In the genomic region with DNA sequence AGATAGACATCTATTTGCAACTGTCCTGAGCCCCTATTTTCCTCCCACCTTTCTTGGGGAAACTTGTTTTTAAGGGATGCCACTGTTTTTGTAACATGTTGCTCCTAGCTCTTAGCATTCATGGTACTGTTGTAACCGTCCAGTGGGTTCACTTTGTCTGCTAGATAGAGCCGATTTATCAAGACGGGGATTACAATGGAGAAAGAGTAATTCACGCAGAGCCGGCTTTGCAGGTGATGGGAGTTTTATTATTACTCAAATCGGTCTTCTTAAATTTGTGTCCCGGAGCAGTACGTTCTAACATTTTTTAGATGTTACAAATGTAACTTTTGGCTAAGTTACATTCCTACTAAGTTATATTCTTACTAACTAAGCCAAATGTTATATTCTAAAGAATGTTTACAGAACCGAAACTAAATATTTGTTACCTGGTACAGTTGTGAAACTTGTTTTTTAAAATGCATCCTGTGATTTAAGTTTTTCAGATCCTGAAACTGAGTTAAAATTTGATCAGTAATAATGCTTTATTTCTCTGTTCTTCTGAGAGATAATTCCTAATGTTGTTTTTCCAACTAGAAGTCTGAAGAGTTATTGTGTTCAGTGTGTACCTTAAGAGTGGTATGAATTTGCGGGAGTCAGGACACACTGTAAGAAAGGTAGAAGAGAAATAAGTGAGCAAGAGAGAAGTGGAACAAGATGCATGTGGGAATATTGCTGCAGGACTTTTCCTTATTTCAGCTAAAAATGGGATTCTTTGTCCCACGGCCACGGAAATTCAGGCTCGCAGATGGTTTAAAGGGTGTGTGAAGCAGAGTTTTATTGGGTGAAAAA, we compare ENCODE assay signal across 8 cellular contexts. TPM values are rescaled to one million over a fixed set of nuclear protein-coding genes. Genes with fewer than 3 reads are reported as not detected.
DNase-seq lines count a peak whose midpoint lies in the region; ATAC-seq and TF ChIP-seq lines count a peak whose summit lies in the region.

No MANE protein-coding gene starts in this region.

- no peak for ATAC-seq in natural killer cell treated with Interleukin-12 subunit alpha and Interleukin-12 subunit beta and Interleukin-15 and Interleukin-18, amount 100 ng/mL, for 72 hours
- ATAC-seq in GM19351 (IDR thresholded peaks at IDR 0.05; ENCODE audit: unreplicated experiment) (no peak), GM21737 (IDR thresholded peaks at IDR 0.05; ENCODE audit: unreplicated experiment) (no peak), GM21423 (IDR thresholded peaks at IDR 0.05; ENCODE audit: unreplicated experiment) (no peak)

- H3K4me1 Mint-ChIP-seq in natural killer cell treated with Interleukin-12 subunit alpha and Interleukin-12 subunit beta and Interleukin-15 and Interleukin-18, amount 100 ng/mL, for 72 hours (ENCODE audit: low read depth in 2 of 2): peaks cover 58 to 82% of the 10 kb centered on the region in 2 donors

- peak overlapping the region; percentile 99 for H3K4me2 ChIP-seq in OCI-LY3 (ENCODE audit: low read length)

- DNase-seq in GM12865 (ENCODE audit: low read depth) (peak; percentile 56), NCI-H1048 (lab: John Stamatoyannopoulos, UW) (no peak)
- no peak for DNase-seq in natural killer cell treated with Interleukin-12 subunit alpha and Interleukin-12 subunit beta and Interleukin-15 and Interleukin-18, amount 100 ng/mL, for 72 hours (ENCODE audit: low spot score)

- H3K36me3 Mint-ChIP-seq in natural killer cell treated with Interleukin-12 subunit alpha and Interleukin-12 subunit beta and Interleukin-15 and Interleukin-18, amount 100 ng/mL, for 72 hours: peaks cover 57% of the 10 kb centered on the region

- H3K79me2 ChIP-seq in OCI-LY3 (ENCODE audit: low read length): peaks cover 25% of the 10 kb centered on the region

- peak overlapping the region; percentile 98 for H3K27ac ChIP-seq in OCI-LY3 (ENCODE audit: low read length)

- H3K36me3 ChIP-seq in OCI-LY3 (replicated peaks; ENCODE audit: low read depth, low read length): peaks cover 32% of the 10 kb centered on the region
- no peaks in the 10 kb centered on the region for H3K36me3 ChIP-seq in endocrine pancreas (ENCODE audit: control insufficient read depth, insufficient read depth, low read length)

- no peaks in the 10 kb centered on the region for H3K27me3 Mint-ChIP-seq in natural killer cell treated with Interleukin-12 subunit alpha and Interleukin-12 subunit beta and Interleukin-15 and Interleukin-18, amount 100 ng/mL, for 72 hours

- H3K9ac ChIP-seq in OCI-LY3 (ENCODE audit: low read length): peak overlapping the region; percentile 99
- H3K9ac ChIP-seq in endocrine pancreas (ENCODE audit: control insufficient read depth, insufficient read depth, low read length): no peak overlapping the region

- H3K27ac Mint-ChIP-seq in natural killer cell treated with Interleukin-12 subunit alpha and Interleukin-12 subunit beta and Interleukin-15 and Interleukin-18, amount 100 ng/mL, for 72 hours: peak overlapping the region; percentile 96 to 97

- H3K4me1 ChIP-seq in OCI-LY3 (ENCODE audit: low read length) (peaks cover 76% of the 10 kb centered on the region), endocrine pancreas (ENCODE audit: control insufficient read depth, insufficient read depth, low read length) (no peaks in the 10 kb centered on the region)

- no peaks in the 10 kb centered on the region for H4K20me1 ChIP-seq in OCI-LY3 (ENCODE audit: insufficient read depth, low read length)

- peak overlapping the region; percentile 83 for H3K4me3 ChIP-seq in GM12865 (ENCODE audit: low read depth, low read length)
- H3K4me3 ChIP-seq in OCI-LY3 (ENCODE audit: low read length): peak overlapping the region; percentile 80
- H3K4me3 ChIP-seq in endocrine pancreas (ENCODE audit: control insufficient read depth, insufficient read depth, low read length): peak overlapping the region; percentile 41

- no peak overlapping the region for H2AFZ ChIP-seq in OCI-LY3 (ENCODE audit: low read depth, low read length)

- TF ChIP-seq CTCF in GM12865 (IDR thresholded peaks at IDR 0.05; ENCODE audit: insufficient read depth, low read depth, low read length, missing control alignments) (no peak), OCI-LY3 (IDR thresholded peaks at IDR 0.05; ENCODE audit: low read depth, low read length) (no peak)

- H3K9me3 Mint-ChIP-seq in natural killer cell treated with Interleukin-12 subunit alpha and Interleukin-12 subunit beta and Interleukin-15 and Interleukin-18, amount 100 ng/mL, for 72 hours: peaks cover 1% of the 10 kb centered on the region

- peak overlapping the region; percentile 100 for H3K4me3 Mint-ChIP-seq in natural killer cell treated with Interleukin-12 subunit alpha and Interleukin-12 subunit beta and Interleukin-15 and Interleukin-18, amount 100 ng/mL, for 72 hours

- H3K9me3 ChIP-seq in OCI-LY3 (ENCODE audit: insufficient read depth, low read length) (peaks cover 4% of the 10 kb centered on the region; the same call in 1 of the 2 replicates), endocrine pancreas (ENCODE audit: control insufficient read depth, low read length) (no peaks in the 10 kb centered on the region)

- no peaks in the 10 kb centered on the region for H3K27me3 ChIP-seq in OCI-LY3 (ENCODE audit: low read depth, low read length)
- no peaks in the 10 kb centered on the region for H3K27me3 ChIP-seq in endocrine pancreas (ENCODE audit: control insufficient read depth, insufficient read depth, low read length)

RNA-seq across cellular contexts. Expression of a gene that starts 20.6 kb away (rescaled TPM):
- 100 to 1,000 TPM in 1 of 2 donors, 10 to 100 TPM in 1; 95.2 to 122 TPM for total RNA-seq in natural killer cell treated with Interleukin-12 subunit alpha and Interleukin-12 subunit beta and Interleukin-15 and Interleukin-18, amount 100 ng/mL, for 72 hours

RNA-seq across cellular contexts. Expression of a gene that starts 41.2 kb away (rescaled TPM):
- total RNA-seq in natural killer cell treated with Interleukin-12 subunit alpha and Interleukin-12 subunit beta and Interleukin-15 and Interleukin-18, amount 100 ng/mL, for 72 hours: 10 to 100 TPM; 10.5 to 23.9 TPM
